10 cellular contexts compared by ENCODE assay signal in genomic region chr19:11787536-11787935, GRCh38. TPM values are rescaled to one million over a fixed set of nuclear protein-coding genes. Genes with fewer than 3 reads are reported as not detected.
"Had no signal": no experiment of that assay in that cellular context is flagged by ENCODE, and none has a peak within 500 bp of the region (broad histone marks: within the 10 kb centered on the region; RNA-seq: fewer than 3 reads in every experiment).

No MANE protein-coding gene starts in this region.

- H3K27ac Mint-ChIP-seq: GM23338, H9, HFFc6 had no signal

- H3K4me3 Mint-ChIP-seq: GM23338, H9, HFFc6 had no signal

- H3K9ac ChIP-seq: GM23248 had no signal

- H3K4me1 ChIP-seq: HAP-1 had no signal

- ATAC-seq: GM23338, HCT116 had no signal

- H3K4me1 Mint-ChIP-seq: GM23338, H9 had no signal

- H3K27ac ChIP-seq: GM23248 had no signal

- DNase-seq: GM23248, GOT3, H7, H9, HCEC 1CT, HFFc6 had no signal

- H3K36me3 ChIP-seq: HAP-1 had no signal

- H3K4me3 ChIP-seq: GM23248, GM23338, HAP-1 had no signal

RNA-seq across cellular contexts. Expression of gene ZNF491, which starts 10.8 kb away (rescaled TPM):
- total RNA-seq: H4 had no signal

RNA-seq across cellular contexts. Expression of gene ZNF441, which starts 20.7 kb away (rescaled TPM):
- total RNA-seq: H7 had no signal

RNA-seq across cellular contexts. Expression of gene ZNF823, which starts 48.8 kb away (rescaled TPM):
- total RNA-seq: H7 had no signal
